ENCODE assay signal across 9 cellular contexts in genomic region chr1:238951809-238952208, GRCh38.
A peak's percentile ranks its signal among the peaks of the same experiment; 100 is the strongest.
DNase-seq lines count a peak whose midpoint lies in the region; ATAC-seq and TF ChIP-seq lines count a peak whose summit lies in the region.
"Had no signal": no experiment of that assay in that cellular context is flagged by ENCODE, and none has a peak within 500 bp of the region (broad histone marks: within the 10 kb centered on the region; RNA-seq: fewer than 3 reads in every experiment).

No MANE protein-coding gene starts in this region.

- no peaks in the 10 kb centered on the region for H3K4me1 ChIP-seq in left lung
- no peaks in the 10 kb centered on the region for H3K4me1 ChIP-seq in spleen

- H3K4me1 Mint-ChIP-seq in naive thymus-derived CD8-positive, alpha-beta T cell = peaks cover 0 to 3% (median 0%) of the 10 kb centered on the region in 4 donors
- peaks cover 9% of the 10 kb centered on the region for H3K4me1 Mint-ChIP-seq in mesothelial cell of epicardium

- no peak overlapping the region for H3K27ac Mint-ChIP-seq in naive thymus-derived CD8-positive, alpha-beta T cell
- no peak overlapping the region for H3K27ac Mint-ChIP-seq in mesothelial cell of epicardium
- H3K27ac Mint-ChIP-seq: stimulated activated naive CD8-positive, alpha-beta T cell treated with anti-CD3 and anti-CD28 coated beads, Interleukin-15, Interleukin-2, amounts not matched to agents 100 ng/mL and 50 ng/mL, for 24 hours had no signal

- H3K9me3 Mint-ChIP-seq in naive thymus-derived CD8-positive, alpha-beta T cell = peaks cover 0 to 17% (median 0%) of the 10 kb centered on the region in 9 donors
- no peaks in the 10 kb centered on the region for H3K9me3 Mint-ChIP-seq in mesothelial cell of epicardium
- H3K9me3 Mint-ChIP-seq: stimulated activated naive CD8-positive, alpha-beta T cell treated with anti-CD3 and anti-CD28 coated beads, Interleukin-15, Interleukin-2, amounts not matched to agents 100 ng/mL and 50 ng/mL, for 24 hours had no signal

- peak; percentile 60 for DNase-seq in COLO829 (ENCODE audit: low spot score)
- peak; percentile 53 for DNase-seq in LHCN-M2 (ENCODE audit: low read depth)
- DNase-seq in amniotic stem cell (lab: John Stamatoyannopoulos, UW) = peak; percentile 42
- no peak for DNase-seq in left lung
- no peak for DNase-seq in spleen
- no peak for DNase-seq in naive thymus-derived CD8-positive, alpha-beta T cell
- no peak for DNase-seq in mesothelial cell of epicardium (ENCODE audit: low spot score in 2 of 2, unreplicated experiment in 2 of 2)

- H3K27me3 ChIP-seq in left lung (no peaks in the 10 kb centered on the region), spleen (replicated peaks in 1 of 7) (no peaks in the 10 kb centered on the region)

- H3K27me3 Mint-ChIP-seq in naive thymus-derived CD8-positive, alpha-beta T cell = no peaks in the 10 kb centered on the region
- H3K27me3 Mint-ChIP-seq in mesothelial cell of epicardium (ENCODE audit: low read depth) = no peaks in the 10 kb centered on the region
- H3K27me3 Mint-ChIP-seq: stimulated activated naive CD8-positive, alpha-beta T cell treated with anti-CD3 and anti-CD28 coated beads, Interleukin-15, Interleukin-2, amounts not matched to agents 100 ng/mL and 50 ng/mL, for 24 hours had no signal

- no peak for TF ChIP-seq POLR2A in spleen (IDR thresholded peaks at IDR 0.05)

- no peaks in the 10 kb centered on the region for H3K36me3 Mint-ChIP-seq in naive thymus-derived CD8-positive, alpha-beta T cell
- no peaks in the 10 kb centered on the region for H3K36me3 Mint-ChIP-seq in mesothelial cell of epicardium

- no peaks in the 10 kb centered on the region for H3K9me3 ChIP-seq in left lung
- H3K9me3 ChIP-seq in spleen = no peaks in the 10 kb centered on the region

- intact Hi-C loops in left lung (cut with DNase I) = no loop called here
- intact Hi-C loops in spleen (cut with DNase I; ENCODE audit: low total_unique reads) = no loop called here

- H3K36me3 ChIP-seq in left lung = no peaks in the 10 kb centered on the region
- no peaks in the 10 kb centered on the region for H3K36me3 ChIP-seq in spleen

- POLR2A ChIA-PET in naive thymus-derived CD8-positive, alpha-beta T cell (lab: Charles Lee) = no interaction called here

- TF ChIP-seq CTCF in left lung (IDR thresholded peaks at IDR 0.05) = no peak
- TF ChIP-seq CTCF in spleen (IDR thresholded peaks at IDR 0.05 in 8 of 11, conservative IDR thresholded peaks at IDR 0.05 in 3 of 11) = no peak
- TF ChIP-seq CTCF in mesothelial cell of epicardium (IDR thresholded peaks at IDR 0.05; ENCODE audit: unreplicated experiment) = no peak

- no peak overlapping the region for H3K4me3 ChIP-seq in left lung
- no peak overlapping the region for H3K4me3 ChIP-seq in spleen

- ATAC-seq in left lung = peak; percentile 48
- no peak for ATAC-seq in naive thymus-derived CD8-positive, alpha-beta T cell
- no peak for ATAC-seq in GM18511 (IDR thresholded peaks at IDR 0.05; ENCODE audit: unreplicated experiment)

- no peak overlapping the region for H3K4me3 Mint-ChIP-seq in naive thymus-derived CD8-positive, alpha-beta T cell
- no peak overlapping the region for H3K4me3 Mint-ChIP-seq in mesothelial cell of epicardium
- H3K4me3 Mint-ChIP-seq: stimulated activated naive CD8-positive, alpha-beta T cell treated with anti-CD3 and anti-CD28 coated beads, Interleukin-15, Interleukin-2, amounts not matched to agents 100 ng/mL and 50 ng/mL, for 24 hours had no signal

- 30 to 50% (median 44%) methylated on average over 6 of the region's 6 CpGs for WGBS in spleen, 5 donors

- H3K27ac ChIP-seq in left lung (no peak overlapping the region), spleen (no peak overlapping the region)

Comparison
In these comparisons a context has a peak if more than half of its experiments do, and no peak if none do; other contexts are left out.
1. DNase-seq: peak in COLO829 (single experiment), LHCN-M2 (single experiment) and amniotic stem cell (single experiment); none in left lung (0 of 2), spleen (single experiment), naive thymus-derived CD8-positive, alpha-beta T cell (0 of 10) and mesothelial cell of epicardium (0 of 2).